ENCODE assay signal across 2 cellular contexts in the genomic region with DNA sequence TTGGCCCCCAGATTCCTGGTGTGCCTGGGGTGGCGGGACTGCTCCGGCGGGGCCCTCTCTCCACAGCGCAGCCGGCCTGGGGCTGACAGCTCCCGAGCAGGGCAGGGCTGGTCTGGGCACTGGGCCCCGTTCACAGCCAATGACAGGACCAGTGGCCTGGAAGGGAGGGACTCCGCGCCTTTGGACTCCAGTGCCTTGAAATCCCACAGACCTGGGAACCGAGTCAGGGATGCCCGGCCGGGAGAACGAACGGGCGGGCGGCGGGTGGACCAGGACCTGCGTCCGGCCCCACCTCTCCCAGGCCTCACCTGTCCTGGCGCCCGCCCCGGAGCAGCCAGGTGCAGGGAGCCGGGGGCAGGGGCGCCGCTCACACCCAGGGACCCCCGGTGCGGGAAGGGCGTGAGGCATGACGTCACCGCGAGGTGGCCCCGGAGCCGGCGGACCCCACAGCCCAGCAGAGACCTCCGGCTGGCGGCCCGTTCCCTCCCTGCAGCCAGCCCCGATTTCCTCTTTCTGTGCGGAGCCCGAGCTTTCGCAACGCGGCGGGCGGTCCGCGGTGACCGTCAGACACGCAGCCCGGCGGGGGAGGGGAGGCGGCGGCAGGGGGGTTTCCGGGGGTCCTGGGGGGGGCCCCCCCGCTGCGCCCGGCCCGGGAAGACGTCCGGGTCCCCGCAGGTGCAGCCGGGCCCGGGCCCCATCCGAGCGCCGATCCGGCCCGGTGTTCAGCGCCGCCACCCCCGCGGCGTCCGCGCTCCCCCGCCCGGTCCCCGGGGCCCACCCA.
TF ChIP-seq lines count a peak whose summit lies in the region.

No MANE protein-coding gene starts in this region.

TF ChIP-seq in HCT116, 20 proteins besides CTCF, POLR2A, EP300 and RAD21:
- TF ChIP-seq, protein P1, sequence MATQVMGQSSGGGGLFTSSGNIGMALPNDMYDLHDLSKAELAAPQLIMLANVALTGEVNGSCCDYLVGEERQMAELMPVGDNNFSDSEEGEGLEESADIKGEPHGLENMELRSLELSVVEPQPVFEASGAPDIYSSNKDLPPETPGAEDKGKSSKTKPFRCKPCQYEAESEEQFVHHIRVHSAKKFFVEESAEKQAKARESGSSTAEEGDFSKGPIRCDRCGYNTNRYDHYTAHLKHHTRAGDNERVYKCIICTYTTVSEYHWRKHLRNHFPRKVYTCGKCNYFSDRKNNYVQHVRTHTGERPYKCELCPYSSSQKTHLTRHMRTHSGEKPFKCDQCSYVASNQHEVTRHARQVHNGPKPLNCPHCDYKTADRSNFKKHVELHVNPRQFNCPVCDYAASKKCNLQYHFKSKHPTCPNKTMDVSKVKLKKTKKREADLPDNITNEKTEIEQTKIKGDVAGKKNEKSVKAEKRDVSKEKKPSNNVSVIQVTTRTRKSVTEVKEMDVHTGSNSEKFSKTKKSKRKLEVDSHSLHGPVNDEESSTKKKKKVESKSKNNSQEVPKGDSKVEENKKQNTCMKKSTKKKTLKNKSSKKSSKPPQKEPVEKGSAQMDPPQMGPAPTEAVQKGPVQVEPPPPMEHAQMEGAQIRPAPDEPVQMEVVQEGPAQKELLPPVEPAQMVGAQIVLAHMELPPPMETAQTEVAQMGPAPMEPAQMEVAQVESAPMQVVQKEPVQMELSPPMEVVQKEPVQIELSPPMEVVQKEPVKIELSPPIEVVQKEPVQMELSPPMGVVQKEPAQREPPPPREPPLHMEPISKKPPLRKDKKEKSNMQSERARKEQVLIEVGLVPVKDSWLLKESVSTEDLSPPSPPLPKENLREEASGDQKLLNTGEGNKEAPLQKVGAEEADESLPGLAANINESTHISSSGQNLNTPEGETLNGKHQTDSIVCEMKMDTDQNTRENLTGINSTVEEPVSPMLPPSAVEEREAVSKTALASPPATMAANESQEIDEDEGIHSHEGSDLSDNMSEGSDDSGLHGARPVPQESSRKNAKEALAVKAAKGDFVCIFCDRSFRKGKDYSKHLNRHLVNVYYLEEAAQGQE (IDR thresholded peaks at IDR 0.05; ENCODE audit: low read depth) = no peak
- TF ChIP-seq POLR2AphosphoS5 (IDR thresholded peaks at IDR 0.05; ENCODE audit: low read depth, low read length) = peak; percentile 32

TF ChIP-seq in H1, 55 proteins besides CTCF, POLR2A, EP300 and RAD21:
- TF ChIP-seq KDM4A (IDR thresholded peaks at IDR 0.05; ENCODE audit: low read depth, low read length, severe bottlenecking) (peak; percentile 40), SUZ12 (IDR thresholded peaks at IDR 0.05; ENCODE audit: low read length) (peak; percentile 45; the same call in 1 of the 2 replicates), EZH2 (IDR thresholded peaks at IDR 0.05; ENCODE audit: low read depth, low read length, severe bottlenecking) (peak; percentile 32), TEAD4 (IDR thresholded peaks at IDR 0.05; ENCODE audit: low read depth, low read length) (no peak), RBBP5 (IDR thresholded peaks at IDR 0.05; ENCODE audit: borderline replicate concordance, low read depth, low read length) (peak; percentile 28; the same call in 1 of the 2 replicates), POU5F1 (IDR thresholded peaks at IDR 0.05; ENCODE audit: low read depth, low read length) (no peak), JUND (IDR thresholded peaks at IDR 0.05; ENCODE audit: low read length) (peak; percentile 84), CREB1 (IDR thresholded peaks at IDR 0.05) (0 out of 2 replicates have a peak, but pooled peaks have one; percentile 33)
TF ChIP-seq in H1: peak in this region for 6.
